In genomic region chr6:15387118-15387517, GRCh38 we compare ENCODE assay signal across 12 cellular contexts.
A peak's percentile ranks its signal among the peaks of the same experiment; 100 is the strongest.
DNase-seq lines count a peak whose midpoint lies in the region; ATAC-seq and TF ChIP-seq lines count a peak whose summit lies in the region.
"Had no signal": no experiment of that assay in that cellular context is flagged by ENCODE, and none has a peak within 500 bp of the region (broad histone marks: within the 10 kb centered on the region; RNA-seq: fewer than 3 reads in every experiment).

No MANE protein-coding gene starts in this region.

- no peaks in the 10 kb centered on the region for H3K36me3 Mint-ChIP-seq in natural killer cell
- H3K36me3 Mint-ChIP-seq: T-cell had no signal

- DNase-seq in EL, result peak; percentile 36
- peak; percentile 43 to 45 for DNase-seq in activated T-cell treated with anti-CD3 and anti-CD28 coated beads, Interleukin-2, amount 50 U/mL, for 48 hours
- no peak for DNase-seq in natural killer cell
- DNase-seq in mucosa of descending colon, result no peak
- no peak for DNase-seq in SW480 (ENCODE audit: low spot score)
- DNase-seq in D341Med (ENCODE audit: low spot score), result no peak
- DNase-seq: Calu3, substantia nigra, T-cell had no signal

- no peak for TF ChIP-seq CTCF in natural killer cell (IDR thresholded peaks at IDR 0.05)
- no peak for TF ChIP-seq CTCF in mucosa of descending colon (IDR thresholded peaks at IDR 0.05)

- H3K27ac Mint-ChIP-seq in natural killer cell, result peak overlapping the region; percentile 32 to 63

- H3K9me3 Mint-ChIP-seq in natural killer cell, result no peaks in the 10 kb centered on the region
- H3K9me3 Mint-ChIP-seq: T-cell had no signal

- no peaks in the 10 kb centered on the region for H3K27me3 Mint-ChIP-seq in natural killer cell (ENCODE audit: low read depth in 2 of 2)
- H3K27me3 Mint-ChIP-seq: T-cell had no signal

- ATAC-seq in GM21381 (IDR thresholded peaks at IDR 0.05; ENCODE audit: unreplicated experiment), result peak; percentile 41
- ATAC-seq in natural killer cell, result no peak
- no peak for ATAC-seq in mucosa of descending colon
- ATAC-seq: T-cell had no signal

- no peak overlapping the region for H3K4me3 Mint-ChIP-seq in natural killer cell
- H3K4me3 Mint-ChIP-seq: T-cell had no signal

- intact Hi-C loops in natural killer cell (cut with micrococcal nuclease) (no loop called here), mucosa of descending colon (cut with DNase I, micrococcal nuclease) (no loop called here)

- no peaks in the 10 kb centered on the region for H3K36me3 ChIP-seq in mucosa of descending colon (ENCODE audit: low read depth)
- H3K36me3 ChIP-seq: cardiac muscle cell, esophagus muscularis mucosa had no signal

- H3K4me1 Mint-ChIP-seq in natural killer cell, result peaks cover 85 to 87% of the 10 kb centered on the region in 2 donors

- H3K4me3 ChIP-seq in mucosa of descending colon, result no peak overlapping the region
- H3K4me3 ChIP-seq: cardiac muscle cell, esophagus muscularis mucosa had no signal

- H3K4me1 ChIP-seq in mucosa of descending colon (ENCODE audit: low read depth), result peaks cover 7% of the 10 kb centered on the region

- H3K9me3 ChIP-seq in mucosa of descending colon, result no peaks in the 10 kb centered on the region
- H3K9me3 ChIP-seq: esophagus muscularis mucosa had no signal

Comparison
In these comparisons a context has a peak if more than half of its experiments do, and no peak if none do; other contexts are left out.
1. DNase-seq: peak in EL (single experiment) and activated T-cell treated with anti-CD3 and anti-CD28 coated beads, Interleukin-2, amount 50 U/mL, for 48 hours (2 of 2); none in natural killer cell (single experiment), mucosa of descending colon (0 of 3), SW480 (single experiment) and D341Med (single experiment).